ENCODE assay signal across 31 cellular contexts in genomic region chr1:233885196-233886028, GRCh38. TPM values are rescaled to one million over a fixed set of nuclear protein-coding genes. Genes with fewer than 3 reads are reported as not detected.
DNase-seq lines count a peak whose midpoint lies in the region; ATAC-seq, FAIRE-seq and TF ChIP-seq lines count a peak whose summit lies in the region.
"Had no signal": no experiment of that assay in that cellular context is flagged by ENCODE, and none has a peak within 500 bp of the region (broad histone marks: within the 10 kb centered on the region; RNA-seq: fewer than 3 reads in every experiment).

No MANE protein-coding gene starts in this region.

- H3K27me3 ChIP-seq in prostate gland (replicated peaks; ENCODE audit: insufficient read depth) = no peaks in the 10 kb centered on the region
- H3K27me3 ChIP-seq: BLaER1 treated with 17β-estradiol and CSF1 and Interleukin-3, amounts not matched to agents 10 nM and 100 nM; colonic mucosa; hepatocyte; left lung; SJSA1; uterus had no signal

- H3K27ac ChIP-seq in prostate gland = no peak overlapping the region
- H3K27ac ChIP-seq: BLaER1 treated with 17β-estradiol and CSF1 and Interleukin-3, amounts not matched to agents 10 nM and 100 nM; colonic mucosa; hepatocyte; left lung; SJSA1; uterus had no signal

- ATAC-seq in HG03108 (IDR thresholded peaks at IDR 0.05; ENCODE audit: unreplicated experiment) (no peak), HG02884 (IDR thresholded peaks at IDR 0.05; ENCODE audit: unreplicated experiment) (no peak)
- ATAC-seq: effector memory CD8-positive, alpha-beta T cell; esophagus mucosa; left lung; stimulated activated naive B cell treated with anti-CD40 and anti-IgM and Interleukin-4, amounts not matched to agents 10 μg/mL and 1 μg/mL and 100 μg/mL, for 72 hours; T-cell had no signal

- H3K9me3 ChIP-seq in prostate gland = no peaks in the 10 kb centered on the region
- H3K9me3 ChIP-seq: colonic mucosa, SJSA1, uterus had no signal

- 45% methylated on average over 9 of the region's 9 CpGs for WGBS in prostate gland

- peak; percentile 88 for FAIRE-seq in D721Med (lab: Jason Lieb, UNC)
- FAIRE-seq: frontal cortex, small intestine had no signal

- DNase-seq in D721Med (ENCODE audit: insufficient read length, low spot score) (no peak), HT1080 (ENCODE audit: low read depth) (peak; percentile 81), RPMI7951 (ENCODE audit: low read depth) (peak; percentile 53), glomerular visceral epithelial cell (ENCODE audit: extremely low spot score) (peak; percentile 67), ecto neural progenitor cell (ENCODE audit: low spot score) (no peak), prostate gland (ENCODE audit: low spot score) (no peak)
- DNase-seq: activated CD4-positive, alpha-beta T cell treated with anti-CD3 and anti-CD28 coated beads for 1 hour; activated gamma-delta T cell treated with Interleukin-2 at 50 U/mL for 16 hours; activated T-cell treated with anti-CD3 and anti-CD28 coated beads, Interleukin-2, amount 50 U/mL, for 24 hours; colonic mucosa; effector memory CD8-positive, alpha-beta T cell; Karpas-422; left lung; naive B cell; NCI-H1092; NCI-H1930; NCI-H2227 treated with DMSO at 0.1 percent for 48 hours; nucleus accumbens; small intestine; stimulated activated CD4-positive, alpha-beta T cell treated with anti-CD3 and anti-CD28 coated beads, Interleukin-2, amount 100 ng/mL, for 48 hours; stimulated activated naive B cell treated with anti-CD40 and anti-IgM and Interleukin-4, amounts not matched to agents 10 μg/mL and 1 μg/mL and 100 μg/mL, for 72 hours; T-cell; uterus had no signal

- intact Hi-C loops in prostate gland (cut with DNase I) = no loop called here

- H3K4me3 ChIP-seq in prostate gland = no peak overlapping the region
- H3K4me3 ChIP-seq: BLaER1 treated with 17β-estradiol and CSF1 and Interleukin-3, amounts not matched to agents 10 nM and 100 nM; colonic mucosa; hepatocyte; left lung; SJSA1; uterus had no signal

- no peak for TF ChIP-seq CTCF in D721Med (IDR thresholded peaks at IDR 0.05; ENCODE audit: insufficient read depth, missing control alignments)
- no peak for TF ChIP-seq CTCF in prostate gland (IDR thresholded peaks at IDR 0.05)

- H3K36me3 ChIP-seq in prostate gland = no peaks in the 10 kb centered on the region
- H3K36me3 ChIP-seq: BLaER1 treated with 17β-estradiol and CSF1 and Interleukin-3, amounts not matched to agents 10 nM and 100 nM; colonic mucosa; left lung; SJSA1; uterus had no signal

- TF ChIP-seq POLR2A in prostate gland (IDR thresholded peaks at IDR 0.05) = no peak

- H3K4me1 ChIP-seq in prostate gland (replicated peaks) = no peaks in the 10 kb centered on the region
- H3K4me1 ChIP-seq: BLaER1 treated with 17β-estradiol and CSF1 and Interleukin-3, amounts not matched to agents 10 nM and 100 nM; colonic mucosa; left lung; SJSA1; uterus had no signal

RNA-seq across cellular contexts. Expression of gene SLC35F3, which starts 19.1 kb away (rescaled TPM):
- total RNA-seq in HT1080 (2014; rRNA removed; shearing (Covaris generic)) = 7.3 and 8.1 TPM in 2 replicates
- 7.2 and 7.6 TPM in 2 replicates for polyA plus RNA-seq in HT1080 (2015; cell fraction: cytosol; rRNA removed)
- 8.0 and 8.2 TPM in 2 replicates for polyA plus RNA-seq in HT1080 (2015; cell fraction: nucleus; rRNA removed)
- total RNA-seq in RPMI7951 (2014; rRNA removed; shearing (Covaris generic)) = 4.6 and 4.9 TPM in 2 replicates
- total RNA-seq in prostate gland = under 1 TPM; 0.34 to 0.64 TPM
- total RNA-seq: pulmonary artery endothelial cell, SJSA1 had no signal

Comparison
In these comparisons a context has a peak if more than half of its experiments do, and no peak if none do; other contexts are left out.
1. DNase-seq: peak in HT1080 (single experiment), RPMI7951 (single experiment) and glomerular visceral epithelial cell (single experiment); none in D721Med (single experiment), ecto neural progenitor cell (single experiment) and prostate gland (single experiment).